In genomic region chr15:37131639-37132038, GRCh38 we compare ENCODE assay signal across 1 cellular context.
TF ChIP-seq lines count a peak whose summit lies in the region.

No MANE protein-coding gene starts in this region.

TF ChIP-seq in GM12878, 131 proteins besides CTCF, POLR2A, EP300 and RAD21:
- no peak for TF ChIP-seq TCF12 (IDR thresholded peaks at IDR 0.05; ENCODE audit: low read depth, low read length)
- no peak for TF ChIP-seq E2F4 (IDR thresholded peaks at IDR 0.05; ENCODE audit: low read depth, low read length)
- no peak for TF ChIP-seq BCLAF1 (IDR thresholded peaks at IDR 0.05)
- TF ChIP-seq MYC (IDR thresholded peaks at IDR 0.05; ENCODE audit: insufficient read depth, insufficient read length, insufficient replicate concordance, low read length, severe bottlenecking) = no peak
- no peak for TF ChIP-seq KDM1A (IDR thresholded peaks at IDR 0.05; ENCODE audit: borderline replicate concordance)
- no peak for TF ChIP-seq EED (IDR thresholded peaks at IDR 0.05; ENCODE audit: low read depth)
- TF ChIP-seq ZSCAN29 (IDR thresholded peaks at IDR 0.05) = no peak
- no peak for TF ChIP-seq NKRF (conservative IDR thresholded peaks at IDR 0.05)
- no peak for TF ChIP-seq ETV6 (conservative IDR thresholded peaks at IDR 0.05 in 1 of 2, IDR thresholded peaks at IDR 0.05 in 1 of 2; ENCODE audit: borderline replicate concordance in 1 of 2, low read depth in 1 of 2)
- TF ChIP-seq, protein P1, sequence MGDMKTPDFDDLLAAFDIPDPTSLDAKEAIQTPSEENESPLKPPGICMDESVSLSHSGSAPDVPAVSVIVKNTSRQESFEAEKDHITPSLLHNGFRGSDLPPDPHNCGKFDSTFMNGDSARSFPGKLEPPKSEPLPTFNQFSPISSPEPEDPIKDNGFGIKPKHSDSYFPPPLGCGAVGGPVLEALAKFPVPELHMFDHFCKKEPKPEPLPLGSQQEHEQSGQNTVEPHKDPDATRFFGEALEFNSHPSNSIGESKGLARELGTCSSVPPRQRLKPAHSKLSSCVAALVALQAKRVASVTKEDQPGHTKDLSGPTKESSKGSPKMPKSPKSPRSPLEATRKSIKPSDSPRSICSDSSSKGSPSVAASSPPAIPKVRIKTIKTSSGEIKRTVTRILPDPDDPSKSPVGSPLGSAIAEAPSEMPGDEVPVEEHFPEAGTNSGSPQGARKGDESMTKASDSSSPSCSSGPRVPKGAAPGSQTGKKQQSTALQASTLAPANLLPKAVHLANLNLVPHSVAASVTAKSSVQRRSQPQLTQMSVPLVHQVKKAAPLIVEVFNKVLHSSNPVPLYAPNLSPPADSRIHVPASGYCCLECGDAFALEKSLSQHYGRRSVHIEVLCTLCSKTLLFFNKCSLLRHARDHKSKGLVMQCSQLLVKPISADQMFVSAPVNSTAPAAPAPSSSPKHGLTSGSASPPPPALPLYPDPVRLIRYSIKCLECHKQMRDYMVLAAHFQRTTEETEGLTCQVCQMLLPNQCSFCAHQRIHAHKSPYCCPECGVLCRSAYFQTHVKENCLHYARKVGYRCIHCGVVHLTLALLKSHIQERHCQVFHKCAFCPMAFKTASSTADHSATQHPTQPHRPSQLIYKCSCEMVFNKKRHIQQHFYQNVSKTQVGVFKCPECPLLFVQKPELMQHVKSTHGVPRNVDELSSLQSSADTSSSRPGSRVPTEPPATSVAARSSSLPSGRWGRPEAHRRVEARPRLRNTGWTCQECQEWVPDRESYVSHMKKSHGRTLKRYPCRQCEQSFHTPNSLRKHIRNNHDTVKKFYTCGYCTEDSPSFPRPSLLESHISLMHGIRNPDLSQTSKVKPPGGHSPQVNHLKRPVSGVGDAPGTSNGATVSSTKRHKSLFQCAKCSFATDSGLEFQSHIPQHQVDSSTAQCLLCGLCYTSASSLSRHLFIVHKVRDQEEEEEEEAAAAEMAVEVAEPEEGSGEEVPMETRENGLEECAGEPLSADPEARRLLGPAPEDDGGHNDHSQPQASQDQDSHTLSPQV (IDR thresholded peaks at IDR 0.05) = no peak
- no peak for TF ChIP-seq BACH1 (IDR thresholded peaks at IDR 0.05; ENCODE audit: borderline replicate concordance)
TF ChIP-seq in GM12878: peak in this region for 0.
